Comparison of ENCODE assay signal across 8 cellular contexts in genomic region chr22:24284747-24285203, GRCh38. TPM values are rescaled to one million over a fixed set of nuclear protein-coding genes. Genes with fewer than 3 reads are reported as not detected.
DNase-seq lines count a peak whose midpoint lies in the region; ATAC-seq and TF ChIP-seq lines count a peak whose summit lies in the region.

No MANE protein-coding gene starts in this region.

- peak overlapping the region; percentile 2 for H3K4me3 Mint-ChIP-seq in activated CD4-positive, alpha-beta memory T cell treated with anti-CD3 and anti-CD28 coated beads for 36 hours

- DNase-seq in cardiac muscle cell (ENCODE audit: low read depth in 1 of 2, low spot score in 1 of 2) (no peak), left ventricle myocardium superior (no peak), foreskin fibroblast (peak; percentile 37 to 64), substantia nigra (lab: John Stamatoyannopoulos, UW) (no peak), pons (ENCODE audit: low spot score) (no peak)
- no peak for DNase-seq in activated CD4-positive, alpha-beta memory T cell treated with anti-CD3 and anti-CD28 coated beads for 36 hours

- TF ChIP-seq CTCF in cardiac muscle cell (IDR thresholded peaks at IDR 0.05; ENCODE audit: low read depth, low read length) (no peak), foreskin fibroblast (IDR thresholded peaks at IDR 0.05; ENCODE audit: low read depth, low read length) (no peak)

- no peaks in the 10 kb centered on the region for H3K9me3 Mint-ChIP-seq in activated CD4-positive, alpha-beta memory T cell treated with anti-CD3 and anti-CD28 coated beads for 36 hours

- H3K4me3 ChIP-seq in cardiac muscle cell = no peak overlapping the region
- no peak overlapping the region for H3K4me3 ChIP-seq in foreskin fibroblast (ENCODE audit: low read depth in 1 of 2, low read length in 2 of 2)

- H3K27ac ChIP-seq in cardiac muscle cell (peak overlapping the region; percentile 63), substantia nigra (ENCODE audit: low read depth, low read length, poor library complexity, severe bottlenecking) (peak overlapping the region; percentile 24)

- H3K27me3 ChIP-seq in cardiac muscle cell = no peaks in the 10 kb centered on the region

- ATAC-seq in left ventricle myocardium superior = no peak
- ATAC-seq in HG03039 (IDR thresholded peaks at IDR 0.05; ENCODE audit: unreplicated experiment) = no peak
- no peak for ATAC-seq in HG03108 (IDR thresholded peaks at IDR 0.05; ENCODE audit: unreplicated experiment)

- H3K27ac Mint-ChIP-seq in activated CD4-positive, alpha-beta memory T cell treated with anti-CD3 and anti-CD28 coated beads for 36 hours = peak overlapping the region; percentile 53

- no peaks in the 10 kb centered on the region for H3K9me3 ChIP-seq in cardiac muscle cell (ENCODE audit: low read depth)

- H3K4me1 ChIP-seq in cardiac muscle cell (ENCODE audit: low read depth) = peaks cover 28% of the 10 kb centered on the region

- intact Hi-C loops in left ventricle myocardium superior (cut with micrococcal nuclease) = no loop called here
- intact Hi-C loops in activated CD4-positive, alpha-beta memory T cell treated with anti-CD3 and anti-CD28 coated beads for 36 hours (cut with micrococcal nuclease) = loop anchor here (1.0 to 2.0 kb wide), 3 partner anchors 11 to 202 kb away; no protein-coding TSS in a partner anchor

- no peaks in the 10 kb centered on the region for H3K27me3 Mint-ChIP-seq in activated CD4-positive, alpha-beta memory T cell treated with anti-CD3 and anti-CD28 coated beads for 36 hours

- CTCF ChIA-PET in activated CD4-positive, alpha-beta memory T cell treated with anti-CD3 and anti-CD28 coated beads for 36 hours (lab: Charles Lee) = interaction anchor here (1.0 to 2.4 kb wide), 3 partner anchors 13 to 97 kb away, joined by 3 to 14 read pairs (median 4); partner anchors contain the start of gene SPECC1L

- peaks cover 3% of the 10 kb centered on the region for H3K36me3 Mint-ChIP-seq in activated CD4-positive, alpha-beta memory T cell treated with anti-CD3 and anti-CD28 coated beads for 36 hours

- no peaks in the 10 kb centered on the region for H3K36me3 ChIP-seq in cardiac muscle cell

- H3K4me1 Mint-ChIP-seq in activated CD4-positive, alpha-beta memory T cell treated with anti-CD3 and anti-CD28 coated beads for 36 hours (ENCODE audit: low read depth) = peaks cover 43% of the 10 kb centered on the region

- POLR2A ChIA-PET in activated CD4-positive, alpha-beta memory T cell treated with anti-CD3 and anti-CD28 coated beads for 36 hours (lab: Charles Lee) = interaction anchor here (1.0 to 2.8 kb wide), 4 partner anchors 13 to 202 kb away, joined by 3 to 15 read pairs (median 4); partner anchors contain the start of gene SPECC1L

RNA-seq across cellular contexts. Expression of gene SPECC1L, which starts 14.1 kb away (rescaled TPM):
- 36.9 and 43.2 TPM in 2 replicates for total RNA-seq in cardiac muscle cell
- 19.7 and 26.9 TPM in 2 replicates for polyA plus RNA-seq in cardiac muscle cell
- total RNA-seq in left ventricle myocardium superior = 52.0 TPM
- total RNA-seq in activated CD4-positive, alpha-beta memory T cell treated with anti-CD3 and anti-CD28 coated beads for 36 hours = 10 to 100 TPM; 27.7 to 34.3 TPM

RNA-seq across cellular contexts. Expression of gene GGT5, which starts 39.9 kb away (rescaled TPM):
- total RNA-seq in cardiac muscle cell = 0.21 and 0.35 TPM in 2 replicates
- 2.3 and 3.6 TPM in 2 replicates for polyA plus RNA-seq in cardiac muscle cell
- total RNA-seq in left ventricle myocardium superior = 19.8 TPM
- total RNA-seq in activated CD4-positive, alpha-beta memory T cell treated with anti-CD3 and anti-CD28 coated beads for 36 hours = not detected

Comparison
In these comparisons a context has a peak if more than half of its experiments do, and no peak if none do; other contexts are left out.
1. RNA of gene GGT5, which starts 39.9 kb away (total RNA-seq): 19.8 TPM in left ventricle myocardium superior (single experiment); 0.21 to 0.35 TPM in cardiac muscle cell and not detected in activated CD4-positive, alpha-beta memory T cell treated with anti-CD3 and anti-CD28 coated beads for 36 hours; every median in the first group is over 10 times any median in the second.
2. DNase-seq: peak in foreskin fibroblast (2 of 2); none in cardiac muscle cell (0 of 2), left ventricle myocardium superior (single experiment), activated CD4-positive, alpha-beta memory T cell treated with anti-CD3 and anti-CD28 coated beads for 36 hours (single experiment), substantia nigra (0 of 49) and pons (single experiment).